10 cellular contexts compared by ENCODE assay signal in genomic region chr3:119627461-119627860, GRCh38. TPM values are rescaled to one million over a fixed set of nuclear protein-coding genes. Genes with fewer than 3 reads are reported as not detected.
A peak's percentile ranks its signal among the peaks of the same experiment; 100 is the strongest.
DNase-seq lines count a peak whose midpoint lies in the region; ATAC-seq and TF ChIP-seq lines count a peak whose summit lies in the region.
"Had no signal": no experiment of that assay in that cellular context is flagged by ENCODE, and none has a peak within 500 bp of the region (broad histone marks: within the 10 kb centered on the region; RNA-seq: fewer than 3 reads in every experiment).

No MANE protein-coding gene starts in this region.

- no peaks in the 10 kb centered on the region for H3K27me3 Mint-ChIP-seq in stimulated activated memory B cell treated with anti-CD40 and anti-IgM and Interleukin-4, amounts not matched to agents 10 μg/mL and 1 μg/mL and 100 μg/mL, for 72 hours
- peaks cover 4% of the 10 kb centered on the region for H3K27me3 Mint-ChIP-seq in endodermal cell (ENCODE audit: insufficient read depth)

- 51 to 68% methylated on average over 8 of the region's 8 CpGs for WGBS in esophagus squamous epithelium, 2 donors
- 90 to 95% methylated on average over 7 to 8 of the region's 8 CpGs for WGBS in endodermal cell (ENCODE audit: insufficient coverage in 1 of 2, insufficient read length in 1 of 2), 2 experiments

- H3K4me1 ChIP-seq in esophagus squamous epithelium = peaks cover 0 to 41% (median 22%) of the 10 kb centered on the region in 3 donors
- peaks cover 3% of the 10 kb centered on the region for H3K4me1 ChIP-seq in endodermal cell (ENCODE audit: control insufficient read depth, insufficient read depth, low read length)

- no peak for TF ChIP-seq POLR2A in NB4 (IDR thresholded peaks at IDR 0.05; ENCODE audit: extremely low read depth, insufficient read length)
- no peak for TF ChIP-seq POLR2A in esophagus squamous epithelium (IDR thresholded peaks at IDR 0.05)

- H3K9ac ChIP-seq in endodermal cell (ENCODE audit: extremely low read depth, low read length, poor library complexity, severe bottlenecking) = no peak overlapping the region

- H3K27ac ChIP-seq in esophagus squamous epithelium (peak overlapping the region in 3 of 4 donors; percentile 50 to 79 (median 50)), endodermal cell (ENCODE audit: low read depth, low read length) (no peak overlapping the region)

- peak overlapping the region; percentile 62 for H3K4me3 Mint-ChIP-seq in stimulated activated memory B cell treated with anti-CD40 and anti-IgM and Interleukin-4, amounts not matched to agents 10 μg/mL and 1 μg/mL and 100 μg/mL, for 72 hours
- H3K4me3 Mint-ChIP-seq in endodermal cell = no peak overlapping the region

- peak overlapping the region; percentile 98 for H3K27ac Mint-ChIP-seq in stimulated activated memory B cell treated with anti-CD40 and anti-IgM and Interleukin-4, amounts not matched to agents 10 μg/mL and 1 μg/mL and 100 μg/mL, for 72 hours
- no peak overlapping the region for H3K27ac Mint-ChIP-seq in endodermal cell

- H3K9me3 ChIP-seq in esophagus squamous epithelium (no peaks in the 10 kb centered on the region), endodermal cell (ENCODE audit: control insufficient read depth, low read length) (peaks cover 4% of the 10 kb centered on the region)

- H3K27me3 ChIP-seq in esophagus squamous epithelium (no peaks in the 10 kb centered on the region), endodermal cell (ENCODE audit: control insufficient read depth, insufficient read depth, low read length, poor library complexity, severe bottlenecking) (no peaks in the 10 kb centered on the region)

- H3K4me1 Mint-ChIP-seq in stimulated activated memory B cell treated with anti-CD40 and anti-IgM and Interleukin-4, amounts not matched to agents 10 μg/mL and 1 μg/mL and 100 μg/mL, for 72 hours = peaks cover 60% of the 10 kb centered on the region
- H3K4me1 Mint-ChIP-seq in endodermal cell = peaks cover 15% of the 10 kb centered on the region

- no peak overlapping the region for H3K4me3 ChIP-seq in NB4 (ENCODE audit: low read depth, low read length)
- no peak overlapping the region for H3K4me3 ChIP-seq in esophagus squamous epithelium
- no peak overlapping the region for H3K4me3 ChIP-seq in endodermal cell (ENCODE audit: low read length)

- H3K9me3 Mint-ChIP-seq in stimulated activated memory B cell treated with anti-CD40 and anti-IgM and Interleukin-4, amounts not matched to agents 10 μg/mL and 1 μg/mL and 100 μg/mL, for 72 hours = no peaks in the 10 kb centered on the region
- H3K9me3 Mint-ChIP-seq in endodermal cell = no peaks in the 10 kb centered on the region

- TF ChIP-seq CTCF in NB4 (IDR thresholded peaks at IDR 0.05; ENCODE audit: low read depth, low read length) (no peak), esophagus squamous epithelium (IDR thresholded peaks at IDR 0.05) (no peak), endodermal cell (conservative IDR thresholded peaks at IDR 0.05) (no peak)

- no peaks in the 10 kb centered on the region for H3K36me3 ChIP-seq in esophagus squamous epithelium
- no peaks in the 10 kb centered on the region for H3K36me3 ChIP-seq in endodermal cell (ENCODE audit: control insufficient read depth, insufficient read depth, low read length)

- peak; percentile 22 for DNase-seq in NB4 (ENCODE audit: low read depth)
- no peak for DNase-seq in esophagus squamous epithelium (lab: John Stamatoyannopoulos, UW)
- DNase-seq in HPDE6-E6E7 (ENCODE audit: extremely low spot score) = no peak
- DNase-seq in endodermal cell = no peak
- no peak for DNase-seq in G401 (ENCODE audit: low spot score)
- DNase-seq: effector CD4-positive, alpha-beta T cell had no signal

- ATAC-seq in GM19468 (IDR thresholded peaks at IDR 0.05; ENCODE audit: extremely low read depth, unreplicated experiment) (peak; percentile 23), GM18519 (IDR thresholded peaks at IDR 0.05; ENCODE audit: low FRiP score, unreplicated experiment) (no peak)
- ATAC-seq in stimulated activated memory B cell treated with anti-CD40 and anti-IgM and Interleukin-4, amounts not matched to agents 10 μg/mL and 1 μg/mL and 100 μg/mL, for 72 hours = peak; percentile 34

- in situ Hi-C loops in G401 (cut with HindIII; ENCODE audit: low sequenced_read_pairs) = no loop called here

- intact Hi-C loops in esophagus squamous epithelium (cut with DNase I) = no loop called here

- H3K36me3 Mint-ChIP-seq in stimulated activated memory B cell treated with anti-CD40 and anti-IgM and Interleukin-4, amounts not matched to agents 10 μg/mL and 1 μg/mL and 100 μg/mL, for 72 hours = peaks cover 16% of the 10 kb centered on the region
- H3K36me3 Mint-ChIP-seq in endodermal cell (ENCODE audit: low read depth) = no peaks in the 10 kb centered on the region

RNA-seq across cellular contexts. Expression of gene PLA1A, which starts 29.8 kb away (rescaled TPM):
- total RNA-seq in esophagus squamous epithelium = 1 to 10 TPM in 1 of 4 donors, under 1 TPM in 2, not detected in 1; 0.41 to 1.5 (median 0.79) TPM
- total RNA-seq in endodermal cell = 1 to 10 TPM; 2.4 to 5.3 TPM
- 0.53 TPM for polyA plus RNA-seq in endodermal cell (2013, experiment 1 of 2)
- polyA plus RNA-seq in endodermal cell (2013, experiment 2 of 2) = 0.25 TPM
- not detected in 2 replicates for total RNA-seq in G401 (2014; rRNA removed; shearing (Covaris generic))
- polyA plus RNA-seq: keratinocyte had no signal

RNA-seq across cellular contexts. Expression of gene POPDC2, which starts 32.9 kb away (rescaled TPM):
- 1 to 10 TPM in 1 of 4 donors, under 1 TPM in 2, not detected in 1; 0.18 to 3.8 (median 0.91) TPM for total RNA-seq in esophagus squamous epithelium
- total RNA-seq in endodermal cell = 1 to 10 TPM in 1 of 2 donors, under 1 TPM in 1; 0.95 to 1.6 TPM
- 0.89 TPM for polyA plus RNA-seq in endodermal cell (2013, experiment 1 of 2)
- 0.54 TPM for polyA plus RNA-seq in endodermal cell (2013, experiment 2 of 2)
- 0.06 TPM in 1 of 2 replicates, not detected in the other for total RNA-seq in G401 (2014; rRNA removed; shearing (Covaris generic))

RNA-seq across cellular contexts. Expression of gene ADPRH, which starts 48.2 kb away (rescaled TPM):
- total RNA-seq in esophagus squamous epithelium (1 to 10 TPM in 3 of 4 donors, under 1 TPM in 1; 0.66 to 5.1 (median 2.9) TPM), endodermal cell (10 to 100 TPM in 1 of 2 donors, 1 to 10 TPM in 1; 7.8 to 11.8 TPM)
- polyA plus RNA-seq in endodermal cell (2013, experiment 1 of 2) = 2.1 TPM
- 1.9 TPM for polyA plus RNA-seq in endodermal cell (2013, experiment 2 of 2)
- total RNA-seq in G401 (2014; rRNA removed; shearing (Covaris generic)) = not detected in 2 replicates

RNA-seq across cellular contexts. Expression of gene COX17, which starts 49.7 kb away (rescaled TPM):
- total RNA-seq in esophagus squamous epithelium (10 to 100 TPM; 10.8 to 33.9 (median 24.6) TPM), endodermal cell (10 to 100 TPM; 54.1 to 73.7 TPM)
- 72.8 TPM for polyA plus RNA-seq in endodermal cell (2013, experiment 1 of 2)
- polyA plus RNA-seq in endodermal cell (2013, experiment 2 of 2) = 74.9 TPM
- 4.2 and 5.0 TPM in 2 replicates for total RNA-seq in G401 (2014; rRNA removed; shearing (Covaris generic))
